In genomic region chr9:82810902-82811301, GRCh38 we compare ENCODE assay signal across 11 cellular contexts.
DNase-seq lines count a peak whose midpoint lies in the region; ATAC-seq, FAIRE-seq and TF ChIP-seq lines count a peak whose summit lies in the region.
"Had no signal": no experiment of that assay in that cellular context is flagged by ENCODE, and none has a peak within 500 bp of the region (broad histone marks: within the 10 kb centered on the region; RNA-seq: fewer than 3 reads in every experiment).

No MANE protein-coding gene starts in this region.

- no peaks in the 10 kb centered on the region for H3K79me2 ChIP-seq in trophoblast cell (ENCODE audit: control insufficient read depth, insufficient read depth, low read length, poor library complexity)

- intact Hi-C loops in uterus (cut with DNase I; ENCODE audit: low total_unique reads) = no loop called here

- peaks cover 4% of the 10 kb centered on the region in 2 experiments for H3K4me1 ChIP-seq in trophoblast cell (ENCODE audit: control insufficient read depth in 1 of 2, insufficient read depth in 2 of 2, low read length in 2 of 2)
- H3K4me1 ChIP-seq in uterus = no peaks in the 10 kb centered on the region
- H3K4me1 ChIP-seq: HAP-1 had no signal

- no peak overlapping the region for H4K8ac ChIP-seq in trophoblast cell (ENCODE audit: low read depth, low read length)

- H3K4me3 ChIP-seq in choroid plexus epithelial cell (ENCODE audit: low read depth, low read length) (no peak overlapping the region), trophoblast cell (ENCODE audit: low read depth, low read length) (no peak overlapping the region), uterus (no peak overlapping the region)
- H3K4me3 ChIP-seq: HAP-1 had no signal

- no peak overlapping the region for H3K9ac ChIP-seq in trophoblast cell (ENCODE audit: low read length)

- H3K9me3 ChIP-seq in trophoblast cell (ENCODE audit: insufficient read depth, low read depth, low read length) = no peaks in the 10 kb centered on the region
- no peaks in the 10 kb centered on the region for H3K9me3 ChIP-seq in uterus
- H3K9me3 ChIP-seq: HAP-1 had no signal

- H3K27me3 ChIP-seq in trophoblast cell (ENCODE audit: insufficient read depth, low read length) (no peaks in the 10 kb centered on the region), uterus (no peaks in the 10 kb centered on the region)

- H3K27ac ChIP-seq in trophoblast cell (ENCODE audit: low read depth, low read length) (peak overlapping the region; percentile 79), uterus (no peak overlapping the region)

- H2BK120ac ChIP-seq in trophoblast cell (ENCODE audit: insufficient read depth, low read length, poor library complexity) = no peak overlapping the region

- H3K36me3 ChIP-seq in trophoblast cell (ENCODE audit: control insufficient read depth in 1 of 2, insufficient read depth in 2 of 2, low read length in 2 of 2) (no peaks in the 10 kb centered on the region), uterus (no peaks in the 10 kb centered on the region)
- H3K36me3 ChIP-seq: HAP-1 had no signal

- H3K23ac ChIP-seq in trophoblast cell (ENCODE audit: low read length) = no peak overlapping the region

- no peak overlapping the region for H2BK12ac ChIP-seq in trophoblast cell (ENCODE audit: low read length)

- no peak overlapping the region for H2AK5ac ChIP-seq in trophoblast cell (ENCODE audit: low read length)

- H3K4ac ChIP-seq in trophoblast cell (ENCODE audit: low read depth, low read length) = no peak overlapping the region

- TF ChIP-seq CTCF in choroid plexus epithelial cell (conservative IDR thresholded peaks at IDR 0.05; ENCODE audit: low read depth, low read length) = no peak
- TF ChIP-seq CTCF in uterus (IDR thresholded peaks at IDR 0.05) = no peak
- TF ChIP-seq CTCF in GM10266 (IDR thresholded peaks at IDR 0.05; ENCODE audit: control insufficient read depth, insufficient read depth, low read depth, missing control alignments) = no peak

- TF ChIP-seq POLR2A in H54 (IDR thresholded peaks at IDR 0.05; ENCODE audit: low read depth, low read length) = no peak
- TF ChIP-seq POLR2A in uterus (IDR thresholded peaks at IDR 0.05) = no peak

- peaks cover 6% of the 10 kb centered on the region for H3K79me1 ChIP-seq in trophoblast cell (ENCODE audit: low read length)

- ATAC-seq in HG02759 (IDR thresholded peaks at IDR 0.05; ENCODE audit: unreplicated experiment) = no peak

- FAIRE-seq in H54 (lab: Jason Lieb, UNC) = peak; percentile 71

- no peak overlapping the region for H2AFZ ChIP-seq in trophoblast cell (ENCODE audit: insufficient read depth, low read length, poor library complexity)

- no peak overlapping the region for H4K12ac ChIP-seq in trophoblast cell (ENCODE audit: low read depth, low read length)

- no peak overlapping the region for H3K14ac ChIP-seq in trophoblast cell (ENCODE audit: low read length)

- no peak overlapping the region for H3K4me2 ChIP-seq in trophoblast cell (ENCODE audit: low read length)

- no peak overlapping the region for H4K91ac ChIP-seq in trophoblast cell (ENCODE audit: low read depth, low read length)

- no CpG with 5 or more reads among the region's 1 CpG for WGBS in trophoblast cell (ENCODE audit: extremely low coverage, insufficient coverage, insufficient read length)

- DNase-seq in H54 (ENCODE audit: insufficient read length, low spot score) (no peak), NCI-H226 (peak; percentile 2), choroid plexus epithelial cell (ENCODE audit: low read depth) (peak; percentile 89), trophoblast cell (peak; percentile 95 to 96), uterus (no peak), GM10266 (ENCODE audit: extremely low spot score) (no peak)
- DNase-seq: activated CD4-positive, alpha-beta T cell treated with anti-CD3 and anti-CD28 coated beads, Interleukin-2, amount 10 ng/mL, durations not matched to agents 7 days and 5 days; effector CD4-positive, alpha-beta T cell; nephron progenitor cell had no signal

- H3K18ac ChIP-seq in trophoblast cell (ENCODE audit: low read length) = no peak overlapping the region

- H2BK5ac ChIP-seq in trophoblast cell (ENCODE audit: low read depth, low read length, poor library complexity) = no peak overlapping the region

Comparison
In these comparisons a context has a peak if more than half of its experiments do, and no peak if none do; other contexts are left out.
1. DNase-seq: peak in NCI-H226 (single experiment), choroid plexus epithelial cell (single experiment) and trophoblast cell (2 of 2); none in H54 (single experiment), uterus (0 of 2) and GM10266 (single experiment).